ENCODE assay signal across 24 cellular contexts in genomic region chr2:239932881-239933735, GRCh38.
DNase-seq lines count a peak whose midpoint lies in the region; ATAC-seq and TF ChIP-seq lines count a peak whose summit lies in the region.
"Had no signal": no experiment of that assay in that cellular context is flagged by ENCODE, and none has a peak within 500 bp of the region (broad histone marks: within the 10 kb centered on the region; RNA-seq: fewer than 3 reads in every experiment).

No MANE protein-coding gene starts in this region.

- no peaks in the 10 kb centered on the region for H3K36me3 ChIP-seq in heart left ventricle
- no peaks in the 10 kb centered on the region for H3K36me3 ChIP-seq in thyroid gland
- H3K36me3 ChIP-seq: MG63 had no signal

- no peaks in the 10 kb centered on the region for H3K23me2 ChIP-seq in H9 (ENCODE audit: insufficient read length, low read depth, low read length, poor library complexity, severe bottlenecking)

- H3K23ac ChIP-seq in H9 (ENCODE audit: insufficient read length, low read depth, low read length), result no peak overlapping the region

- no peak overlapping the region for H2BK12ac ChIP-seq in H9 (ENCODE audit: insufficient read length, low read depth, low read length)

- no peaks in the 10 kb centered on the region; a peak in 2 of 5 replicates for H3K9me3 Mint-ChIP-seq in H9
- H3K9me3 Mint-ChIP-seq: activated CD4-positive, alpha-beta T cell treated with anti-CD3 and anti-CD28 coated beads, Interleukin-2, amount 10 ng/mL, durations not matched to agents 24 days and 14 days; effector memory CD8-positive, alpha-beta T cell had no signal

- H3K27me3 ChIP-seq in H9 (ENCODE audit: insufficient read depth, low read length), result no peaks in the 10 kb centered on the region
- H3K27me3 ChIP-seq in heart left ventricle, result no peaks in the 10 kb centered on the region
- H3K27me3 ChIP-seq in thyroid gland, result no peaks in the 10 kb centered on the region
- H3K27me3 ChIP-seq: MG63 had no signal

- no peak for ATAC-seq in heart left ventricle
- ATAC-seq: effector memory CD8-positive, alpha-beta T cell; HCT116; mucosa of descending colon; SK-N-SH treated with all-trans-retinoic acid at 6 μM for 48 hours had no signal

- no peaks in the 10 kb centered on the region for H4K20me1 ChIP-seq in H9 (ENCODE audit: control insufficient read depth, insufficient read depth, insufficient read length)

- no peak overlapping the region for H3K4me2 ChIP-seq in H9 (ENCODE audit: insufficient read depth, insufficient read length, low read length)
- H3K4me2 ChIP-seq: PC-9 had no signal

- H3K79me1 ChIP-seq in H9 (ENCODE audit: insufficient read depth, low read depth, low read length, poor library complexity, severe bottlenecking), result no peaks in the 10 kb centered on the region

- H3K27ac ChIP-seq in H9 (ENCODE audit: insufficient read length, low read depth, low read length), result no peak overlapping the region
- no peak overlapping the region for H3K27ac ChIP-seq in heart left ventricle
- H3K27ac ChIP-seq in thyroid gland, result no peak overlapping the region
- H3K27ac ChIP-seq: HL-60, PC-9 had no signal

- no peaks in the 10 kb centered on the region for H3K9me3 ChIP-seq in H9 (ENCODE audit: control insufficient read depth, low read depth, low read length)
- no peaks in the 10 kb centered on the region for H3K9me3 ChIP-seq in heart left ventricle
- no peaks in the 10 kb centered on the region for H3K9me3 ChIP-seq in thyroid gland
- H3K9me3 ChIP-seq: MG63, mucosa of descending colon had no signal

- no peak overlapping the region for H3T11ph ChIP-seq in H9 (ENCODE audit: low read length)

- no peak overlapping the region for H4K8ac ChIP-seq in H9 (replicated peaks; ENCODE audit: insufficient read length, low read depth, low read length)

- WGBS in H9 (ENCODE audit: extremely low coverage, insufficient read length, low lambda C conversion rate), result no CpG with 5 or more reads among the region's 17 CpGs
- WGBS in heart left ventricle, 4 donors, result 80 to 86% (median 83%) methylated on average over 17 of the region's 17 CpGs
- 79 to 84% methylated on average over 14 to 17 of the region's 17 CpGs for whole genome bisulfite sequencing in thyroid gland, 2 donors

- H2BK20ac ChIP-seq in H9 (ENCODE audit: low read depth, low read length, poor library complexity, severe bottlenecking), result no peak overlapping the region

- peaks cover 7 to 12% of the 10 kb centered on the region in 2 experiments for H3K4me1 Mint-ChIP-seq in H9

- TF ChIP-seq POLR2A in heart left ventricle (IDR thresholded peaks at IDR 0.05) (no peak), thyroid gland (IDR thresholded peaks at IDR 0.05) (no peak)

- H3K4me3 ChIP-seq in heart left ventricle, result no peak overlapping the region
- no peak overlapping the region for H3K4me3 ChIP-seq in thyroid gland (replicated peaks in 1 of 3)
- H3K4me3 ChIP-seq: MG63, mucosa of descending colon, PC-9 had no signal

- no peak overlapping the region for H2BK15ac ChIP-seq in H9 (ENCODE audit: low read depth, low read length)

- H2AK5ac ChIP-seq in H9 (ENCODE audit: insufficient read length, low read length), result no peak overlapping the region

- no peak overlapping the region for H4K91ac ChIP-seq in H9 (ENCODE audit: insufficient read length, low read depth, low read length)

- H2BK120ac ChIP-seq in H9 (ENCODE audit: low read depth, low read length, poor library complexity, severe bottlenecking), result no peak overlapping the region

- H3K18ac ChIP-seq in H9 (ENCODE audit: insufficient read length, low read depth, low read length), result no peak overlapping the region

- no peaks in the 10 kb centered on the region for H3K79me2 ChIP-seq in H9 (ENCODE audit: insufficient read depth, low read length)

- no peak overlapping the region for H3K9ac ChIP-seq in H9 (ENCODE audit: extremely low read depth, insufficient read length, low read length)

- no peak overlapping the region for H3K14ac ChIP-seq in H9 (ENCODE audit: insufficient read depth, low read length)

- H2BK5ac ChIP-seq in H9 (ENCODE audit: insufficient read length, low read length), result no peak overlapping the region

- H3K27ac Mint-ChIP-seq in H9, result no peak overlapping the region; a peak in 1 of 7 replicates
- H3K27ac Mint-ChIP-seq: activated CD4-positive, alpha-beta T cell treated with anti-CD3 and anti-CD28 coated beads, Interleukin-2, amount 10 ng/mL, durations not matched to agents 24 days and 14 days; effector memory CD8-positive, alpha-beta T cell; IgD-negative memory B cell had no signal

- intact Hi-C loops in heart left ventricle (cut with DNase I) (loop anchor here in 2 of 10 donors (10.0 kb wide), 2 partner anchors 62 to 212 kb away; partner anchors contain the start of gene OTOS (in 1 of the 2)), posterior cingulate gyrus (cut with DNase I) (no loop called here), thyroid gland (cut with DNase I) (no loop called here)

- no peak overlapping the region for H3K4ac ChIP-seq in H9 (ENCODE audit: low read depth, low read length)

- no peak overlapping the region for H4K5ac ChIP-seq in H9 (ENCODE audit: insufficient read length, low read depth, low read length)

- H3K4me1 ChIP-seq in H9 (ENCODE audit: insufficient read depth, low read length) (no peaks in the 10 kb centered on the region), heart left ventricle (peaks cover 0 to 7% (median 0%) of the 10 kb centered on the region in 12 donors), thyroid gland (no peaks in the 10 kb centered on the region)

- no peaks in the 10 kb centered on the region; a peak in 1 of 7 replicates for H3K36me3 Mint-ChIP-seq in H9 (ENCODE audit: insufficient read depth in 1 of 3, low read depth in 3 of 3)

- peaks cover 29% of the 10 kb centered on the region for H3K27me3 Mint-ChIP-seq in H9 (ENCODE audit: low read depth)

- peak; percentile 14 for DNase-seq in H9
- peak; percentile 47 for DNase-seq in activated CD8-positive, alpha-beta memory T cell treated with anti-CD3 and anti-CD28 coated beads for 24 hours
- DNase-seq in heart left ventricle, result peak in 3 of 5 donors; percentile 7 to 18 (median 7)
- peak in 8 of 10 donors; percentile 2 to 82 (median 14) for DNase-seq in posterior cingulate gyrus
- DNase-seq in thyroid gland, result no peak
- no peak for DNase-seq in NCI-H748 (lab: John Stamatoyannopoulos, UW; ENCODE audit: unreplicated experiment)
- DNase-seq in hypothalamus (lab: John Stamatoyannopoulos, UW), result no peak
- DNase-seq in NCI-H526 (lab: John Stamatoyannopoulos, UW), result no peak
- DNase-seq: activated CD4-positive, alpha-beta T cell treated with anti-CD3 and anti-CD28 coated beads, Interleukin-2, amount 10 ng/mL, durations not matched to agents 24 days and 14 days; central memory CD4-positive, alpha-beta T cell; COR-L47; effector memory CD8-positive, alpha-beta T cell; EL; kidney glomerular epithelial cell; MG63; NCI-H1436 treated with DMSO at 0.1 percent for 48 hours; NCI-H82; PC-9; T1000 had no signal

- no peak overlapping the region for H3K56ac ChIP-seq in H9 (ENCODE audit: insufficient read length, low read depth, low read length)

- H2AFZ ChIP-seq in H9 (ENCODE audit: low read length), result no peak overlapping the region
- H2AFZ ChIP-seq: PC-9 had no signal

- no peak for TF ChIP-seq CTCF in H9 (conservative IDR thresholded peaks at IDR 0.05)
- TF ChIP-seq CTCF in heart left ventricle (IDR thresholded peaks at IDR 0.05), result no peak
- TF ChIP-seq CTCF in thyroid gland (IDR thresholded peaks at IDR 0.05), result no peak

- no peak overlapping the region for H3K4me3 Mint-ChIP-seq in H9
- H3K4me3 Mint-ChIP-seq: activated CD4-positive, alpha-beta T cell treated with anti-CD3 and anti-CD28 coated beads, Interleukin-2, amount 10 ng/mL, durations not matched to agents 24 days and 14 days; effector memory CD8-positive, alpha-beta T cell had no signal

Comparison
In these comparisons a context has a peak if more than half of its experiments do, and no peak if none do; other contexts are left out.
1. DNase-seq: peak in H9 (single experiment), activated CD8-positive, alpha-beta memory T cell treated with anti-CD3 and anti-CD28 coated beads for 24 hours (single experiment), heart left ventricle (3 of 5) and posterior cingulate gyrus (8 of 10); none in thyroid gland (0 of 2), NCI-H748 (single experiment), hypothalamus (0 of 51) and NCI-H526 (0 of 2).